ENCODE assay signal across 13 cellular contexts in the genomic region with DNA sequence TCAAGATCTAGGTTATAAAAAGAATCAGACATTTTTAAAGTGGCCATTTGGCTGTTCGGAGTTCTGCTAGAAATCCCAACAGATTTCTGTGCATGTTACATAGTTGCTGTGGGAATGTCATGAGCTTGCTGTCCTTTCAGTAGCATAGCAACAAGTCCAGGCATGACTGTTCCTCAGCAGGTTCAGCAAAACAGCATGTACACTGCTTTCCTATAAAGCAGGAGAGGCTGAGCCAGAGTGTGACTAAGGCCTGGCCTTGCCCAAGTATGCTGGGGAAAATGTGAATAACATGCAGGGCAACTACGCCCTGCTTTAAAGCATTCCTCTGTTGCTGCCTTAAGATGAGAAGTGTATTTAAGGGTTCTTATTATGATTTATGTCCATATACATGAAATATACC.
A peak's percentile ranks its signal among the peaks of the same experiment; 100 is the strongest.
DNase-seq lines count a peak whose midpoint lies in the region; TF ChIP-seq lines count a peak whose summit lies in the region.
"Had no signal": no experiment of that assay in that cellular context is flagged by ENCODE, and none has a peak within 500 bp of the region (broad histone marks: within the 10 kb centered on the region; RNA-seq: fewer than 3 reads in every experiment).

No MANE protein-coding gene starts in this region.

- no peak overlapping the region for H3K18ac ChIP-seq in mesenchymal stem cell (ENCODE audit: low read depth in 1 of 2, low read length in 2 of 2)

- no peak overlapping the region for H2BK12ac ChIP-seq in mesenchymal stem cell (ENCODE audit: low read length in 2 of 2)

- TF ChIP-seq CTCF in vagina (IDR thresholded peaks at IDR 0.05), result no peak
- TF ChIP-seq CTCF in stomach (IDR thresholded peaks at IDR 0.05), result no peak

- no peak overlapping the region for H2AK5ac ChIP-seq in mesenchymal stem cell (ENCODE audit: low read length, severe bottlenecking)

- no peak overlapping the region for H3K27ac Mint-ChIP-seq in activated naive CD4-positive, alpha-beta T cell treated with anti-CD3 and anti-CD28 coated beads for 36 hours
- H3K27ac Mint-ChIP-seq: naive thymus-derived CD8-positive, alpha-beta T cell; T-helper 1 cell treated with Interleukin-12 subunit alpha and Interleukin-12 subunit beta and Interleukin-4 antibody, amounts not matched to agents 30 μg/mL and 1 μg/mL, for 36 hours had no signal

- WGBS in mesenchymal stem cell, result 71% methylated on average over 2 of the region's 2 CpGs
- WGBS in stomach, 5 donors, result 69 to 88% (median 72%) methylated on average over 2 of the region's 2 CpGs

- H3K36me3 ChIP-seq in mesenchymal stem cell (ENCODE audit: control insufficient read depth in 1 of 2, insufficient read depth in 2 of 2, low read depth in 1 of 2, low read length in 2 of 2) (no peaks in the 10 kb centered on the region), vagina (no peaks in the 10 kb centered on the region), stomach (no peaks in the 10 kb centered on the region)

- no peak overlapping the region for H4K8ac ChIP-seq in mesenchymal stem cell (ENCODE audit: low read length)

- H4K91ac ChIP-seq in mesenchymal stem cell (ENCODE audit: low read length), result no peak overlapping the region

- H3K4ac ChIP-seq in mesenchymal stem cell (ENCODE audit: low read depth in 1 of 2, low read length in 2 of 2), result no peak overlapping the region

- H3K4me3 ChIP-seq in mesenchymal stem cell (ENCODE audit: insufficient read depth in 1 of 2, low read depth in 1 of 2, low read length in 2 of 2), result no peak overlapping the region
- H3K4me3 ChIP-seq in vagina, result no peak overlapping the region
- no peak overlapping the region for H3K4me3 ChIP-seq in stomach

- H3K4me3 Mint-ChIP-seq in activated naive CD4-positive, alpha-beta T cell treated with anti-CD3 and anti-CD28 coated beads for 36 hours, result no peak overlapping the region
- H3K4me3 Mint-ChIP-seq: naive thymus-derived CD8-positive, alpha-beta T cell; T-helper 1 cell treated with Interleukin-12 subunit alpha and Interleukin-12 subunit beta and Interleukin-4 antibody, amounts not matched to agents 30 μg/mL and 1 μg/mL, for 36 hours had no signal

- H2BK15ac ChIP-seq in mesenchymal stem cell (ENCODE audit: low read depth, poor library complexity, severe bottlenecking), result no peak overlapping the region

- H3K27me3 Mint-ChIP-seq in activated naive CD4-positive, alpha-beta T cell treated with anti-CD3 and anti-CD28 coated beads for 36 hours (ENCODE audit: low read depth), result peaks cover 4% of the 10 kb centered on the region

- H3K9me3 ChIP-seq in mesenchymal stem cell (ENCODE audit: control insufficient read depth, low read length) (peaks cover 11% of the 10 kb centered on the region), vagina (no peaks in the 10 kb centered on the region), stomach (peaks cover 0 to 23% (median 13%) of the 10 kb centered on the region in 4 donors)

- H3K79me1 ChIP-seq in mesenchymal stem cell (replicated peaks; ENCODE audit: low read length, poor library complexity, severe bottlenecking), result no peaks in the 10 kb centered on the region

- H2BK5ac ChIP-seq in mesenchymal stem cell (ENCODE audit: low read depth, low read length, poor library complexity, severe bottlenecking), result no peak overlapping the region

- H3K36me3 Mint-ChIP-seq in activated naive CD4-positive, alpha-beta T cell treated with anti-CD3 and anti-CD28 coated beads for 36 hours (ENCODE audit: low read depth), result no peaks in the 10 kb centered on the region

- no peak overlapping the region for H3K14ac ChIP-seq in mesenchymal stem cell (ENCODE audit: low read length in 2 of 2)

- H3K23ac ChIP-seq in mesenchymal stem cell (ENCODE audit: low read length in 2 of 2), result no peak overlapping the region

- H2BK120ac ChIP-seq in mesenchymal stem cell (ENCODE audit: low read depth, low read length), result no peak overlapping the region

- DNase-seq in DMS53 (lab: John Stamatoyannopoulos, UW) (peak; percentile 2), DMS53 treated with DMSO at 0.1 percent for 48 hours (lab: John Stamatoyannopoulos, UW; ENCODE audit: unreplicated experiment) (no peak), astrocyte of the hippocampus (ENCODE audit: low read depth, low spot score) (peak; percentile 95), mesenchymal stem cell (peak; percentile 8), vagina (ENCODE audit: extremely low spot score in 2 of 2) (peak in 1 of 2 donors; percentile 90), DMS79 (lab: John Stamatoyannopoulos, UW) (no peak), stomach (no peak)
- DNase-seq in activated naive CD4-positive, alpha-beta T cell treated with anti-CD3 and anti-CD28 coated beads for 36 hours, result no peak
- DNase-seq: central memory CD4-positive, alpha-beta T cell; naive thymus-derived CD8-positive, alpha-beta T cell; NCI-H748 treated with DMSO at 0.1 percent for 48 hours had no signal

- H3K9me3 Mint-ChIP-seq in activated naive CD4-positive, alpha-beta T cell treated with anti-CD3 and anti-CD28 coated beads for 36 hours, result peaks cover 11% of the 10 kb centered on the region
- H3K9me3 Mint-ChIP-seq: T-helper 1 cell treated with Interleukin-12 subunit alpha and Interleukin-12 subunit beta and Interleukin-4 antibody, amounts not matched to agents 30 μg/mL and 1 μg/mL, for 36 hours had no signal

- peak overlapping the region; percentile 75 for H3K9ac ChIP-seq in mesenchymal stem cell (ENCODE audit: low read length)

- no peak overlapping the region for H3K4me2 ChIP-seq in mesenchymal stem cell (ENCODE audit: low read length, poor library complexity, severe bottlenecking)

- H2AFZ ChIP-seq in mesenchymal stem cell (ENCODE audit: low read depth, low read length), result no peak overlapping the region

- intact Hi-C loops in vagina (cut with DNase I) (no loop called here), stomach (cut with DNase I; ENCODE audit: low total_unique reads) (no loop called here)
- intact Hi-C loops in activated naive CD4-positive, alpha-beta T cell treated with anti-CD3 and anti-CD28 coated beads for 36 hours (cut with micrococcal nuclease), result no loop called here

- H3K27ac ChIP-seq in mesenchymal stem cell (ENCODE audit: low read length, poor library complexity, severe bottlenecking) (peak overlapping the region; percentile 57), vagina (peak overlapping the region; percentile 46), stomach (no peak overlapping the region)
- H3K27ac ChIP-seq: 22Rv1 had no signal

- CTCF ChIA-PET in activated naive CD4-positive, alpha-beta T cell treated with anti-CD3 and anti-CD28 coated beads for 36 hours (lab: Charles Lee), result no interaction called here

- no peaks in the 10 kb centered on the region for H3K27me3 ChIP-seq in mesenchymal stem cell (ENCODE audit: control insufficient read depth in 1 of 2, insufficient read depth in 1 of 2, low read length in 2 of 2)
- H3K27me3 ChIP-seq in vagina, result no peaks in the 10 kb centered on the region
- no peaks in the 10 kb centered on the region for H3K27me3 ChIP-seq in stomach

- no peaks in the 10 kb centered on the region for H3K4me1 Mint-ChIP-seq in activated naive CD4-positive, alpha-beta T cell treated with anti-CD3 and anti-CD28 coated beads for 36 hours (ENCODE audit: low read depth)
- H3K4me1 Mint-ChIP-seq: naive thymus-derived CD8-positive, alpha-beta T cell had no signal

- no peak for TF ChIP-seq EP300 in stomach (IDR thresholded peaks at IDR 0.05)

- H3K4me1 ChIP-seq in mesenchymal stem cell (ENCODE audit: control insufficient read depth, insufficient read depth, low read depth, low read length) (no peaks in the 10 kb centered on the region), vagina (peaks cover 30% of the 10 kb centered on the region), stomach (no peaks in the 10 kb centered on the region)

- TF ChIP-seq POLR2A in vagina (IDR thresholded peaks at IDR 0.05), result no peak
- no peak for TF ChIP-seq POLR2A in stomach (IDR thresholded peaks at IDR 0.05)

Comparison
In these comparisons a context has a peak if more than half of its experiments do, and no peak if none do; other contexts are left out.
1. DNase-seq: peak in DMS53 (single experiment), astrocyte of the hippocampus (single experiment) and mesenchymal stem cell (single experiment); none in DMS53 treated with DMSO at 0.1 percent for 48 hours (single experiment), DMS79 (single experiment), activated naive CD4-positive, alpha-beta T cell treated with anti-CD3 and anti-CD28 coated beads for 36 hours (single experiment) and stomach (single experiment).
2. H3K27ac ChIP-seq: peak in mesenchymal stem cell (single experiment) and vagina (single experiment); none in stomach (0 of 5).